In the genomic region with DNA sequence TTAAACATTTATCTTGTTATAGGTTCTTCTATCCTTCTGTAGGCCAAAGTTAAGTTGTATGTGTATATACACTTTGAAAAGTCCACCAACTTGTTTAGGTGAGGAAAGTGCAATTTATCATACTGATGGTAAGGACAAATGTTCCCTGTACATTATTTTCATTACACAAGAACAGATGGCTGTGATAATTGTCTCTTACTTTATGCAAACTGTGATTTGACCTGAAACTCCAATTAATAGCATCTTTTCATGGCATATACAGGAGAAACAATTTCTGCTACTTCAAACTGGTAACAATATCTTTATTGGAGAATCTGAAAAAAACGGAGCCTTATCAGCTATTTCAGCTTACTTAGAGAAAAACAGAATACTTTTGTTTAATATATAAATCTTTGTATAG, we compare ENCODE assay signal across 20 cellular contexts.
"Had no signal": no experiment of that assay in that cellular context is flagged by ENCODE, and none has a peak within 500 bp of the region (broad histone marks: within the 10 kb centered on the region; RNA-seq: fewer than 3 reads in every experiment).

No MANE protein-coding gene starts in this region.

- ATAC-seq: Panc1, T-cell had no signal

- DNase-seq: KBM-7, MV-4-11, NCI-H1048, NCI-H1105, NCI-H1417, NCI-H146, NCI-H1694 treated with DMSO at 0.1 percent for 48 hours, NCI-H1930, NCI-H2081, NCI-H2107, NCI-H345, NCI-H446 treated with DMSO at 0.1 percent for 48 hours, NCI-H510A treated with DMSO at 0.1 percent for 48 hours, NCI-H526, NCI-H774, SHP77, SK-N-SH, SW 1271, T-cell had no signal
